In genomic region chr20:20412750-20413149, GRCh38 we compare ENCODE assay signal across 17 cellular contexts. TPM values are rescaled to one million over a fixed set of nuclear protein-coding genes. Genes with fewer than 3 reads are reported as not detected.
DNase-seq lines count a peak whose midpoint lies in the region; TF ChIP-seq lines count a peak whose summit lies in the region.
"Had no signal": no experiment of that assay in that cellular context is flagged by ENCODE, and none has a peak within 500 bp of the region (broad histone marks: within the 10 kb centered on the region; RNA-seq: fewer than 3 reads in every experiment).

No MANE protein-coding gene starts in this region.

- H3K4me1 Mint-ChIP-seq in dendritic cell treated with granulocyte-macrophage colony-stimulating factor and Interleukin-4, amounts not matched to agents 40 ng/mL and 50 ng/mL, for 4 days (ENCODE audit: low read depth), result peaks cover 19% of the 10 kb centered on the region

- H3K27me3 Mint-ChIP-seq in dendritic cell treated with granulocyte-macrophage colony-stimulating factor and Interleukin-4, amounts not matched to agents 40 ng/mL and 50 ng/mL, for 4 days, result no peaks in the 10 kb centered on the region

- H3K4me3 Mint-ChIP-seq in dendritic cell treated with granulocyte-macrophage colony-stimulating factor and Interleukin-4, amounts not matched to agents 40 ng/mL and 50 ng/mL, for 4 days, result no peak overlapping the region
- H3K4me3 Mint-ChIP-seq: GM23338 had no signal

- no peaks in the 10 kb centered on the region for H3K9me3 Mint-ChIP-seq in dendritic cell treated with granulocyte-macrophage colony-stimulating factor and Interleukin-4, amounts not matched to agents 40 ng/mL and 50 ng/mL, for 4 days
- H3K9me3 Mint-ChIP-seq: GM23338 had no signal

- intact Hi-C loops in dendritic cell treated with granulocyte-macrophage colony-stimulating factor and Interleukin-4, amounts not matched to agents 40 ng/mL and 50 ng/mL, for 4 days (cut with micrococcal nuclease), result no loop called here

- no peak for TF ChIP-seq CTCF in right atrium auricular region (IDR thresholded peaks at IDR 0.05)

- H3K27ac ChIP-seq in right atrium auricular region, result no peak overlapping the region
- H3K27ac ChIP-seq: esophagus squamous epithelium, stomach had no signal

- DNase-seq in activated T-cell treated with anti-CD3 and anti-CD28 coated beads for 24 hours (ENCODE audit: low read depth), result peak; percentile 7
- no peak for DNase-seq in activated T-cell treated with anti-CD3 and anti-CD28 coated beads, Interleukin-2, amount 50 U/mL, for 1 hour
- DNase-seq in NCI-H345 (lab: John Stamatoyannopoulos, UW), result peak; percentile 62
- peak; percentile 9 to 12 for DNase-seq in stimulated activated CD8-positive, alpha-beta memory T cell treated with anti-CD3 and anti-CD28 coated beads, Interleukin-15, amount 100 ng/mL, for 48 hours (ENCODE audit: low read depth in 2 of 2)
- no peak for DNase-seq in medulla oblongata (ENCODE audit: extremely low spot score)
- no peak for DNase-seq in cerebellum (ENCODE audit: low spot score)
- DNase-seq in right atrium auricular region (ENCODE audit: low spot score), result no peak
- DNase-seq: AML-193, EL, esophagus squamous epithelium, NCI-H510A, stomach had no signal

- peaks cover 0 to 14% of the 10 kb centered on the region in 2 donors for H3K4me1 ChIP-seq in right atrium auricular region

- H3K27me3 ChIP-seq in right atrium auricular region, result no peaks in the 10 kb centered on the region
- H3K27me3 ChIP-seq: esophagus squamous epithelium, stomach had no signal

- no peaks in the 10 kb centered on the region for H3K36me3 ChIP-seq in right atrium auricular region

- peak overlapping the region; percentile 46 for H3K27ac Mint-ChIP-seq in dendritic cell treated with granulocyte-macrophage colony-stimulating factor and Interleukin-4, amounts not matched to agents 40 ng/mL and 50 ng/mL, for 4 days
- H3K27ac Mint-ChIP-seq: GM23338 had no signal

- no peak overlapping the region for H3K4me3 ChIP-seq in right atrium auricular region
- H3K4me3 ChIP-seq: esophagus squamous epithelium, GM23338, lung, stomach had no signal

- H3K36me3 Mint-ChIP-seq in dendritic cell treated with granulocyte-macrophage colony-stimulating factor and Interleukin-4, amounts not matched to agents 40 ng/mL and 50 ng/mL, for 4 days (ENCODE audit: low read depth), result peaks cover 16% of the 10 kb centered on the region

- no peaks in the 10 kb centered on the region for H3K9me3 ChIP-seq in right atrium auricular region
- H3K9me3 ChIP-seq: esophagus squamous epithelium, stomach had no signal

RNA-seq across cellular contexts. Expression of gene INSM1, which starts 44.8 kb away (rescaled TPM):
- 32.0 TPM for total RNA-seq in cerebellum
- total RNA-seq in right atrium auricular region, result not detected
- total RNA-seq: esophagus squamous epithelium, osteoblast, Right ventricle myocardium inferior had no signal

Comparison
In these comparisons a context has a peak if more than half of its experiments do, and no peak if none do; other contexts are left out.
1. DNase-seq: peak in activated T-cell treated with anti-CD3 and anti-CD28 coated beads for 24 hours (single experiment), NCI-H345 (single experiment) and stimulated activated CD8-positive, alpha-beta memory T cell treated with anti-CD3 and anti-CD28 coated beads, Interleukin-15, amount 100 ng/mL, for 48 hours (2 of 2); none in activated T-cell treated with anti-CD3 and anti-CD28 coated beads, Interleukin-2, amount 50 U/mL, for 1 hour (single experiment), medulla oblongata (single experiment), cerebellum (single experiment) and right atrium auricular region (single experiment).
2. RNA of gene INSM1, which starts 44.8 kb away (total RNA-seq): 32.0 TPM in cerebellum (single experiment); not detected in right atrium auricular region; every median in the first group is over 10 times any median in the second.